Comparison of ENCODE assay signal across 8 cellular contexts in genomic region chr1:103106426-103107321, GRCh38. TPM values are rescaled to one million over a fixed set of nuclear protein-coding genes. Genes with fewer than 3 reads are reported as not detected.
DNase-seq lines count a peak whose midpoint lies in the region; ATAC-seq and TF ChIP-seq lines count a peak whose summit lies in the region.

No MANE protein-coding gene starts in this region.

- intact Hi-C loops in psoas muscle (cut with DNase I), result loop anchor here (2.0 to 10.0 kb wide), 4 partner anchors 348 to 411 kb away; no protein-coding TSS in a partner anchor

- POLR2A ChIA-PET in HEK293T (lab: Yijun Ruan, JAX), result no interaction called here

- CTCF ChIA-PET in HEK293T (lab: Yijun Ruan, JAX), result interaction anchor here (0.7 to 2.3 kb wide), 3 partner anchors 12 to 355 kb away, joined by 3 to 22 read pairs (median 15); no protein-coding TSS in a partner anchor

- H3K27ac Mint-ChIP-seq in stimulated activated naive CD8-positive, alpha-beta T cell treated with anti-CD3 and anti-CD28 coated beads, Interleukin-15, Interleukin-2, amounts not matched to agents 100 ng/mL and 50 ng/mL, for 24 hours, result no peak overlapping the region

- no peaks in the 10 kb centered on the region for H3K9me3 ChIP-seq in right atrium auricular region
- H3K9me3 ChIP-seq in psoas muscle, result no peaks in the 10 kb centered on the region

- no peak for DNase-seq in stimulated activated naive CD8-positive, alpha-beta T cell treated with anti-CD3 and anti-CD28 coated beads, Interleukin-15, Interleukin-2, amounts not matched to agents 100 U/mL and 50 U/mL, for 24 hours
- peak; percentile 46 for DNase-seq in HEK293T (ENCODE audit: extremely low spot score)
- peak; percentile 35 for DNase-seq in M059J (ENCODE audit: low read depth)
- no peak for DNase-seq in right atrium auricular region (ENCODE audit: low spot score)
- peak; percentile 12 to 51 for DNase-seq in psoas muscle
- no peak for DNase-seq in NCI-H128 (lab: John Stamatoyannopoulos, UW; ENCODE audit: unreplicated experiment)

- H3K27ac ChIP-seq in VCaP, result no peak overlapping the region
- H3K27ac ChIP-seq in right atrium auricular region, result no peak overlapping the region
- H3K27ac ChIP-seq in psoas muscle, result no peak overlapping the region

- H3K36me3 Mint-ChIP-seq in stimulated activated naive CD8-positive, alpha-beta T cell treated with anti-CD3 and anti-CD28 coated beads, Interleukin-15, Interleukin-2, amounts not matched to agents 100 ng/mL and 50 ng/mL, for 24 hours (ENCODE audit: low read depth), result no peaks in the 10 kb centered on the region

- H3K4me3 ChIP-seq in right atrium auricular region (peak overlapping the region; percentile 17 to 41), psoas muscle (peak overlapping the region; percentile 62)

- H3K4me1 ChIP-seq in right atrium auricular region, result peaks cover 0 to 25% of the 10 kb centered on the region in 2 donors
- no peaks in the 10 kb centered on the region for H3K4me1 ChIP-seq in psoas muscle

- H3K27me3 Mint-ChIP-seq in stimulated activated naive CD8-positive, alpha-beta T cell treated with anti-CD3 and anti-CD28 coated beads, Interleukin-15, Interleukin-2, amounts not matched to agents 100 ng/mL and 50 ng/mL, for 24 hours, result peaks cover 35% of the 10 kb centered on the region

- no peaks in the 10 kb centered on the region for H3K9me3 Mint-ChIP-seq in stimulated activated naive CD8-positive, alpha-beta T cell treated with anti-CD3 and anti-CD28 coated beads, Interleukin-15, Interleukin-2, amounts not matched to agents 100 ng/mL and 50 ng/mL, for 24 hours

- WGBS in psoas muscle, 3 donors, result 1 to 2% (median 1%) methylated on average over 20 to 22 of the region's 22 CpGs

- no peaks in the 10 kb centered on the region for H3K27me3 ChIP-seq in right atrium auricular region
- H3K27me3 ChIP-seq in psoas muscle (ENCODE audit: insufficient read depth in 3 of 3, low read length in 2 of 3), result peaks cover 0 to 2% (median 0%) of the 10 kb centered on the region in 3 donors

- H3K4me1 Mint-ChIP-seq in stimulated activated naive CD8-positive, alpha-beta T cell treated with anti-CD3 and anti-CD28 coated beads, Interleukin-15, Interleukin-2, amounts not matched to agents 100 ng/mL and 50 ng/mL, for 24 hours (ENCODE audit: low read depth), result peaks cover 4% of the 10 kb centered on the region

- H3K36me3 ChIP-seq in right atrium auricular region, result no peaks in the 10 kb centered on the region
- no peaks in the 10 kb centered on the region for H3K36me3 ChIP-seq in psoas muscle (ENCODE audit: insufficient read depth in 1 of 2, low read depth in 1 of 2)

- TF ChIP-seq CTCF in VCaP (conservative IDR thresholded peaks at IDR 0.05) (peak; percentile 78), right atrium auricular region (IDR thresholded peaks at IDR 0.05) (peak in 1 of 2 donors; percentile 65), psoas muscle (IDR thresholded peaks at IDR 0.05) (peak; percentile 50)

- H3K4me3 Mint-ChIP-seq in stimulated activated naive CD8-positive, alpha-beta T cell treated with anti-CD3 and anti-CD28 coated beads, Interleukin-15, Interleukin-2, amounts not matched to agents 100 ng/mL and 50 ng/mL, for 24 hours, result peak overlapping the region; percentile 35

- no peak for ATAC-seq in stimulated activated naive CD8-positive, alpha-beta T cell treated with anti-CD3 and anti-CD28 coated beads, Interleukin-15, Interleukin-2, amounts not matched to agents 100 U/mL and 50 U/mL, for 24 hours
- ATAC-seq in psoas muscle, result peak in 3 of 4 donors; percentile 65 to 88 (median 77)

TF ChIP-seq in HEK293T, 16 proteins besides CTCF, POLR2A, EP300 and RAD21:
- TF ChIP-seq SP1 (IDR thresholded peaks at IDR 0.05), result no peak
- TF ChIP-seq FOXM1 (IDR thresholded peaks at IDR 0.05; ENCODE audit: borderline replicate concordance), result no peak
- no peak for TF ChIP-seq ZNF384 (IDR thresholded peaks at IDR 0.05)
- no peak for TF ChIP-seq TARDBP (IDR thresholded peaks at IDR 0.05)
- TF ChIP-seq, protein P1, sequence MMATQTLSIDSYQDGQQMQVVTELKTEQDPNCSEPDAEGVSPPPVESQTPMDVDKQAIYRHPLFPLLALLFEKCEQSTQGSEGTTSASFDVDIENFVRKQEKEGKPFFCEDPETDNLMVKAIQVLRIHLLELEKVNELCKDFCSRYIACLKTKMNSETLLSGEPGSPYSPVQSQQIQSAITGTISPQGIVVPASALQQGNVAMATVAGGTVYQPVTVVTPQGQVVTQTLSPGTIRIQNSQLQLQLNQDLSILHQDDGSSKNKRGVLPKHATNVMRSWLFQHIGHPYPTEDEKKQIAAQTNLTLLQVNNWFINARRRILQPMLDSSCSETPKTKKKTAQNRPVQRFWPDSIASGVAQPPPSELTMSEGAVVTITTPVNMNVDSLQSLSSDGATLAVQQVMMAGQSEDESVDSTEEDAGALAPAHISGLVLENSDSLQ (IDR thresholded peaks at IDR 0.05), result no peak
- TF ChIP-seq FOXK2 (IDR thresholded peaks at IDR 0.05), result no peak
- TF ChIP-seq NFRKB (IDR thresholded peaks at IDR 0.05), result no peak
- TF ChIP-seq SUZ12 (IDR thresholded peaks at IDR 0.05), result no peak
- no peak for TF ChIP-seq L3MBTL2 (conservative IDR thresholded peaks at IDR 0.05)
- no peak for TF ChIP-seq CTBP1 (IDR thresholded peaks at IDR 0.05; ENCODE audit: borderline replicate concordance)
- TF ChIP-seq ELF4 (IDR thresholded peaks at IDR 0.05), result no peak
- no peak for TF ChIP-seq HDGF (IDR thresholded peaks at IDR 0.05; ENCODE audit: borderline replicate concordance)
- TF ChIP-seq LEF1 (IDR thresholded peaks at IDR 0.05; ENCODE audit: borderline replicate concordance), result no peak
- TF ChIP-seq ARNT (IDR thresholded peaks at IDR 0.05), result no peak
- no peak for TF ChIP-seq FOXA1 (IDR thresholded peaks at IDR 0.05)
- no peak for TF ChIP-seq BHLHE40 (IDR thresholded peaks at IDR 0.05; ENCODE audit: borderline replicate concordance)

RNA-seq across cellular contexts. Expression of gene COL11A1, which starts 1.6 kb away (rescaled TPM):
- total RNA-seq in M059J (2014; rRNA removed; shearing (Covaris generic)), result 0.71 and 1.6 TPM in 2 replicates
- total RNA-seq in right atrium auricular region (under 1 TPM in 1 of 2 donors, not detected in 1; 0.71 TPM), psoas muscle (under 1 TPM in 2 of 4 donors, not detected in 2; 0.62 to 0.76 TPM)
- polyA plus RNA-seq in psoas muscle, result under 1 TPM in 1 of 3 donors, not detected in 2; 0.03 TPM

Comparison
In these comparisons a context has a peak if more than half of its experiments do, and no peak if none do; other contexts are left out.
1. DNase-seq: peak in HEK293T (single experiment), M059J (single experiment) and psoas muscle (2 of 2); none in stimulated activated naive CD8-positive, alpha-beta T cell treated with anti-CD3 and anti-CD28 coated beads, Interleukin-15, Interleukin-2, amounts not matched to agents 100 U/mL and 50 U/mL, for 24 hours (single experiment), right atrium auricular region (single experiment) and NCI-H128 (single experiment).